ENCODE assay signal across 1 cellular context in genomic region chr22:36546932-36547331, GRCh38.
TF ChIP-seq lines count a peak whose summit lies in the region.

No MANE protein-coding gene starts in this region.

TF ChIP-seq in endothelial cell of umbilical vein, 7 proteins besides CTCF, POLR2A, EP300 and RAD21:
- no peak for TF ChIP-seq MYC (IDR thresholded peaks at IDR 0.05; ENCODE audit: low read depth, low read length)
- peak; percentile 53 for TF ChIP-seq JUN (IDR thresholded peaks at IDR 0.05; ENCODE audit: borderline replicate concordance, insufficient read depth, insufficient read length, low read depth)
- no peak for TF ChIP-seq POLR2AphosphoS5 (IDR thresholded peaks at IDR 0.05; ENCODE audit: insufficient read depth, low read depth, low read length)
- TF ChIP-seq EZH2 (IDR thresholded peaks at IDR 0.05; ENCODE audit: borderline replicate concordance, low read depth, low read length, severe bottlenecking) = no peak
- no peak for TF ChIP-seq MAX (IDR thresholded peaks at IDR 0.05; ENCODE audit: insufficient read depth, insufficient read length)
- no peak for TF ChIP-seq GATA2 (IDR thresholded peaks at IDR 0.05; ENCODE audit: insufficient read depth, insufficient read length, low read depth, low read length)
- TF ChIP-seq FOS (IDR thresholded peaks at IDR 0.05; ENCODE audit: borderline replicate concordance, insufficient read depth, low read length) = peak; percentile 83
